Comparison of ENCODE assay signal across 8 cellular contexts in the genomic region with DNA sequence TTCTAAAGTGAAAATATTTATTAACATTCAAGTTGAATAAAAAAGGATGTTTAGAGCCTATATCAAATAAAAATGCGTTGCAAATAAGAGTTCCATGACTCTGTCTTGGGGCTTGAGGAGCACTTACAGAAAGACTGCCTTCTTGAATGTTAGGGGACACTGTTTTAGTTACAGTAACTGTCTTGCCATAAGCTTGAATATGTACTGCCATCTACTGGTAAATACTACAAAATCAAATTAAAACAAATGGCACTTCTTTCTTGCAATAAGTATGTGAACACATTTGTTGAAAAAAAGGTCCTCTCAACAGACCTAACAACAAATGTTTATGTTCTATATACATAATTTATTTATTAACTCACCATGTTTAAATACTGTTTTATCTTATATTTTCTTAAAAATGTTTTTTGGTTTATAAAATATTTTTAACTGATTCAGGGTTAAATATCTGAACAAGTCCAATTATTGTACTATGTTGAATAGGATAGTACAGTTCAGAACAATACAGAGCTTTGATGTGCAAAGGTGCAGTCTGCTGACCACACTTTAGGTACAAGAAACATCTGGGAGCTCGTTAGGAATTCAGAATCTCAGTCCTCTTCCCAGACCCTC.
DNase-seq lines count a peak whose midpoint lies in the region; ATAC-seq and TF ChIP-seq lines count a peak whose summit lies in the region.

No MANE protein-coding gene starts in this region.

- no peak for TF ChIP-seq POLR2A in gastroesophageal sphincter (IDR thresholded peaks at IDR 0.05)

- no peak overlapping the region for H3K9ac ChIP-seq in neuronal stem cell (ENCODE audit: low read depth, low read length, poor library complexity)

- no peak overlapping the region for H2BK12ac ChIP-seq in neuronal stem cell (ENCODE audit: low read length)

- H3K4ac ChIP-seq in neuronal stem cell (ENCODE audit: low read length): no peak overlapping the region

- no peak overlapping the region for H2BK120ac ChIP-seq in neuronal stem cell (ENCODE audit: low read depth, low read length)

- H3K36me3 Mint-ChIP-seq in CD4-positive, CD25-positive, alpha-beta regulatory T cell: no peaks in the 10 kb centered on the region

- H3K79me1 ChIP-seq in neuronal stem cell (ENCODE audit: low read depth, low read length): no peaks in the 10 kb centered on the region

- no peak overlapping the region for H2BK5ac ChIP-seq in neuronal stem cell (ENCODE audit: low read length)

- H3K9me3 Mint-ChIP-seq in CD4-positive, CD25-positive, alpha-beta regulatory T cell: peaks cover 0 to 2% (median 0%) of the 10 kb centered on the region in 7 donors

- H3K4me1 Mint-ChIP-seq in CD4-positive, CD25-positive, alpha-beta regulatory T cell: no peaks in the 10 kb centered on the region

- H2BK15ac ChIP-seq in neuronal stem cell (ENCODE audit: low read length): no peak overlapping the region

- H3K4me3 ChIP-seq in CD4-positive, CD25-positive, alpha-beta regulatory T cell (ENCODE audit: low read depth, low read length): no peak overlapping the region
- H3K4me3 ChIP-seq in RWPE2 (ENCODE audit: severe bottlenecking): no peak overlapping the region
- H3K4me3 ChIP-seq in gastroesophageal sphincter: no peak overlapping the region
- H3K4me3 ChIP-seq in neuronal stem cell (ENCODE audit: low read length in 2 of 2): no peak overlapping the region

- no peak overlapping the region for H3K27ac Mint-ChIP-seq in CD4-positive, CD25-positive, alpha-beta regulatory T cell

- DNase-seq in CD4-positive, CD25-positive, alpha-beta regulatory T cell: peak in 2 of 3 donors; percentile 4 to 34
- peak; percentile 1 for DNase-seq in GM19240 (ENCODE audit: insufficient read length, low spot score)
- DNase-seq in M059J (ENCODE audit: low read depth): peak; percentile 24
- DNase-seq in RWPE2 (ENCODE audit: low spot score): no peak
- DNase-seq in neuronal stem cell (ENCODE audit: low spot score): no peak
- no peak for DNase-seq in stimulated activated CD4-positive, alpha-beta T cell treated with anti-CD3 and anti-CD28 coated beads, Interleukin-4, amount 100 ng/mL, for 1 hour
- DNase-seq in T1000 (lab: John Stamatoyannopoulos, UW): no peak

- no peaks in the 10 kb centered on the region for H3K9me3 ChIP-seq in CD4-positive, CD25-positive, alpha-beta regulatory T cell (ENCODE audit: control insufficient read depth in 2 of 2, low read length in 2 of 2)
- H3K9me3 ChIP-seq in RWPE2 (ENCODE audit: severe bottlenecking) (no peaks in the 10 kb centered on the region), gastroesophageal sphincter (no peaks in the 10 kb centered on the region), neuronal stem cell (replicated peaks in 1 of 2; ENCODE audit: control insufficient read depth in 2 of 2, insufficient read depth in 1 of 2, low read depth in 1 of 2, low read length in 2 of 2) (no peaks in the 10 kb centered on the region)

- no peak overlapping the region for H3K23ac ChIP-seq in neuronal stem cell (ENCODE audit: low read depth, low read length, poor library complexity)

- no peak overlapping the region for H3K18ac ChIP-seq in neuronal stem cell (ENCODE audit: low read length)

- no peak overlapping the region for H4K91ac ChIP-seq in neuronal stem cell (ENCODE audit: low read depth, low read length, poor library complexity)

- H3K4me3 Mint-ChIP-seq in CD4-positive, CD25-positive, alpha-beta regulatory T cell: no peak overlapping the region

- H3K36me3 ChIP-seq in CD4-positive, CD25-positive, alpha-beta regulatory T cell (ENCODE audit: control insufficient read depth, insufficient read depth, low read length): no peaks in the 10 kb centered on the region
- no peaks in the 10 kb centered on the region for H3K36me3 ChIP-seq in RWPE2 (ENCODE audit: low read depth)
- no peaks in the 10 kb centered on the region for H3K36me3 ChIP-seq in gastroesophageal sphincter
- no peaks in the 10 kb centered on the region for H3K36me3 ChIP-seq in neuronal stem cell (replicated peaks in 1 of 2; ENCODE audit: control insufficient read depth in 2 of 2, insufficient read depth in 2 of 2, low read length in 2 of 2)

- no peak overlapping the region for H4K8ac ChIP-seq in neuronal stem cell (ENCODE audit: low read depth, low read length)

- no peak for ATAC-seq in CD4-positive, CD25-positive, alpha-beta regulatory T cell (ENCODE audit: low read depth in 2 of 2)
- ATAC-seq in RWPE2 (ENCODE audit: low read depth): no peak
- no peak for ATAC-seq in gastroesophageal sphincter

- no peak overlapping the region for H3K4me2 ChIP-seq in neuronal stem cell (ENCODE audit: insufficient read depth, low read length, poor library complexity, severe bottlenecking)

- H3K27ac ChIP-seq in CD4-positive, CD25-positive, alpha-beta regulatory T cell (ENCODE audit: insufficient read depth, low read length, poor library complexity, severe bottlenecking): no peak overlapping the region
- H3K27ac ChIP-seq in RWPE2 (ENCODE audit: poor library complexity, severe bottlenecking) (no peak overlapping the region), gastroesophageal sphincter (no peak overlapping the region), neuronal stem cell (replicated peaks; ENCODE audit: low read length) (no peak overlapping the region)

- H3K14ac ChIP-seq in neuronal stem cell (ENCODE audit: low read length): no peak overlapping the region

- no peak overlapping the region for H2AK5ac ChIP-seq in neuronal stem cell (ENCODE audit: low read depth, low read length)

- peak; percentile 76 for TF ChIP-seq CTCF in RWPE2 (IDR thresholded peaks at IDR 0.05; ENCODE audit: poor library complexity, severe bottlenecking)
- TF ChIP-seq CTCF in gastroesophageal sphincter (IDR thresholded peaks at IDR 0.05): peak; percentile 8 to 35 (median 12)

- WGBS in gastroesophageal sphincter (ENCODE audit: low coverage in 1 of 2), 2 donors: 0 to 8% methylated on average over 2 of the region's 2 CpGs
- no CpG with 5 or more reads among the region's 2 CpGs for WGBS in neuronal stem cell (ENCODE audit: extremely low coverage in 2 of 2, insufficient read length in 2 of 2, insufficient replicate concordance in 1 of 2), 2 donors

- H2AFZ ChIP-seq in neuronal stem cell (ENCODE audit: low read length): no peak overlapping the region

- no peak for TF ChIP-seq EP300 in gastroesophageal sphincter (IDR thresholded peaks at IDR 0.05)

- H3K27me3 Mint-ChIP-seq in CD4-positive, CD25-positive, alpha-beta regulatory T cell: peaks cover 5% of the 10 kb centered on the region

- no peaks in the 10 kb centered on the region for H3K4me1 ChIP-seq in CD4-positive, CD25-positive, alpha-beta regulatory T cell (ENCODE audit: control insufficient read depth, insufficient read depth, low read length, poor library complexity, severe bottlenecking)
- no peaks in the 10 kb centered on the region for H3K4me1 ChIP-seq in RWPE2 (ENCODE audit: insufficient read depth, poor library complexity, severe bottlenecking)
- no peaks in the 10 kb centered on the region for H3K4me1 ChIP-seq in gastroesophageal sphincter
- peaks cover 0 to 5% of the 10 kb centered on the region in 2 donors for H3K4me1 ChIP-seq in neuronal stem cell (ENCODE audit: control insufficient read depth in 2 of 2, insufficient read depth in 1 of 2, low read depth in 1 of 2, low read length in 2 of 2)

- no peaks in the 10 kb centered on the region for H3K27me3 ChIP-seq in CD4-positive, CD25-positive, alpha-beta regulatory T cell (ENCODE audit: control insufficient read depth, insufficient read depth, low read length)
- H3K27me3 ChIP-seq in RWPE2 (ENCODE audit: insufficient read depth, poor library complexity, severe bottlenecking) (no peaks in the 10 kb centered on the region), gastroesophageal sphincter (no peaks in the 10 kb centered on the region), neuronal stem cell (ENCODE audit: control insufficient read depth in 3 of 3, insufficient read depth in 3 of 3, low read depth in 1 of 3, low read length in 3 of 3) (no peaks in the 10 kb centered on the region)

Comparison
In these comparisons a context has a peak if more than half of its experiments do, and no peak if none do; other contexts are left out.
1. DNase-seq: peak in CD4-positive, CD25-positive, alpha-beta regulatory T cell (2 of 3), GM19240 (single experiment) and M059J (single experiment); none in RWPE2 (single experiment), neuronal stem cell (single experiment), stimulated activated CD4-positive, alpha-beta T cell treated with anti-CD3 and anti-CD28 coated beads, Interleukin-4, amount 100 ng/mL, for 1 hour (single experiment) and T1000 (single experiment).